In the genomic region with DNA sequence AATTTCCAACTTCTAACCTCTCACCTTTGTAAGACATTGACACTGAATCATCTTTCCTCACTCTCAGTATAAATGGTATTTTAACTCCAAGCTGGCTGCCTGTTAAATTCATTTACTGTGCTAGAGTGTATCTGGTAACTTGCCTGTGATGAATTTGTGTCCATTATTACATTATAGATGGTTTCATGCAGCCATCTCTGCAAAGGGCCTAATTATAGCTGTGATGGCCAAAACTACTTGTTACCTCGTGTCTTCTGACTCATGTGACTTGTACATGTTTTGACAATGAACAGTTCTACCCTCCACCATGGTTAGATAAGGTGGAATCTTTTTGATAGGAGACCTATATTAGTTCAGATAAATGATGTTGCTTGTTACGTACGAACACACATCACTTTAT, we compare ENCODE assay signal across 28 cellular contexts.
"Had no signal": no experiment of that assay in that cellular context is flagged by ENCODE, and none has a peak within 500 bp of the region (broad histone marks: within the 10 kb centered on the region; RNA-seq: fewer than 3 reads in every experiment).

No MANE protein-coding gene starts in this region.

- H3K27ac ChIP-seq: left ventricle myocardium inferior, ovary, prostate gland, skin epidermis, stomach, suprapubic skin, thoracic aorta, tibial artery, upper lobe of right lung had no signal

- ATAC-seq: left colon; mucosa of descending colon; naive thymus-derived CD4-positive, alpha-beta T cell; natural killer cell treated with Interleukin-12 subunit alpha and Interleukin-12 subunit beta and Interleukin-15 and Interleukin-18, amount 100 ng/mL, for 72 hours; right cardiac atrium; sciatic nerve; stimulated activated naive B cell treated with anti-CD40 and anti-IgM and Interleukin-4, amounts not matched to agents 10 μg/mL and 1 μg/mL and 100 μg/mL, for 72 hours; stimulated activated naive CD8-positive, alpha-beta T cell treated with anti-CD3 and anti-CD28 coated beads, Interleukin-15, Interleukin-2, amounts not matched to agents 100 U/mL and 50 U/mL, for 24 hours; upper lobe of right lung had no signal

- DNase-seq: hypothalamus; immature natural killer cell; kidney; left colon; left ventricle myocardium inferior; midbrain; mucosa of descending colon; naive thymus-derived CD4-positive, alpha-beta T cell; ovary; posterior cingulate gyrus; retina; right cardiac atrium; stimulated activated CD4-positive, alpha-beta T cell treated with anti-CD3 and anti-CD28 coated beads, Interleukin-12 subunit alpha, Interleukin-12 subunit beta, amount 100 ng/mL, for 4 hours; stimulated activated CD4-positive, alpha-beta T cell treated with anti-CD3 and anti-CD28 coated beads, Interleukin-15, amount 100 ng/mL, for 24 hours; stimulated activated CD4-positive, alpha-beta T cell treated with anti-CD3 and anti-CD28 coated beads, Interleukin-2, amount 100 ng/mL, for 24 hours; stimulated activated CD4-positive, alpha-beta T cell treated with anti-CD3 and anti-CD28 coated beads, Interleukin-4, amount 100 ng/mL, for 1 hour; stimulated activated naive B cell treated with anti-CD40 and anti-IgM and Interleukin-4, amounts not matched to agents 10 μg/mL and 1 μg/mL and 100 μg/mL, for 72 hours; stimulated activated naive CD8-positive, alpha-beta T cell treated with anti-CD3 and anti-CD28 coated beads, Interleukin-15, Interleukin-2, amounts not matched to agents 100 U/mL and 50 U/mL, for 24 hours; stomach; tibial artery; trophoblast cell; upper lobe of right lung had no signal
